ENCODE assay signal across 1 cellular context in genomic region chr17:81108220-81108619, GRCh38.
TF ChIP-seq lines count a peak whose summit lies in the region.

No MANE protein-coding gene starts in this region.

TF ChIP-seq in H1, 55 proteins besides CTCF, POLR2A, EP300 and RAD21 (continued from another document):
- no peak for TF ChIP-seq CHD7 (IDR thresholded peaks at IDR 0.05; ENCODE audit: insufficient replicate concordance, low read length)
- no peak for TF ChIP-seq CHD1 (IDR thresholded peaks at IDR 0.05; ENCODE audit: low read depth, low read length)
- no peak for TF ChIP-seq HDAC6 (IDR thresholded peaks at IDR 0.05; ENCODE audit: low read depth, low read length)
- TF ChIP-seq BRCA1 (IDR thresholded peaks at IDR 0.05; ENCODE audit: low read depth, low read length): no peak
- TF ChIP-seq RBBP5 (IDR thresholded peaks at IDR 0.05; ENCODE audit: borderline replicate concordance, low read depth, low read length): no peak
- TF ChIP-seq PHF8 (conservative IDR thresholded peaks at IDR 0.05; ENCODE audit: low read depth, low read length): no peak
- TF ChIP-seq CBX5 (IDR thresholded peaks at IDR 0.05; ENCODE audit: low read depth, low read length): no peak
- no peak for TF ChIP-seq GABPA (IDR thresholded peaks at IDR 0.05; ENCODE audit: borderline replicate concordance, insufficient read depth, low read length)
